Comparison of ENCODE assay signal across 11 cellular contexts in genomic region chr5:66209350-66209749, GRCh38.
A peak's percentile ranks its signal among the peaks of the same experiment; 100 is the strongest.
DNase-seq lines count a peak whose midpoint lies in the region; ATAC-seq, FAIRE-seq and TF ChIP-seq lines count a peak whose summit lies in the region.
"Had no signal": no experiment of that assay in that cellular context is flagged by ENCODE, and none has a peak within 500 bp of the region (broad histone marks: within the 10 kb centered on the region; RNA-seq: fewer than 3 reads in every experiment).

No MANE protein-coding gene starts in this region.

- H2BK120ac ChIP-seq in IMR-90 (ENCODE audit: low read depth, low read length) (no peak overlapping the region), trophoblast cell (ENCODE audit: insufficient read depth, low read length, poor library complexity) (no peak overlapping the region)

- no peak overlapping the region for H2BK15ac ChIP-seq in IMR-90 (ENCODE audit: low read depth, low read length)

- H3K4me1 ChIP-seq in IMR-90 (ENCODE audit: control insufficient read depth, insufficient read depth, low read length) (no peaks in the 10 kb centered on the region), GM12878 (ENCODE audit: control insufficient read depth, insufficient read depth, low read length) (no peaks in the 10 kb centered on the region), trophoblast cell (ENCODE audit: control insufficient read depth in 1 of 2, insufficient read depth in 2 of 2, low read length in 2 of 2) (peaks cover 4 to 14% of the 10 kb centered on the region in 2 experiments)
- H3K4me1 ChIP-seq: parathyroid adenoma had no signal

- no peak overlapping the region for H3K27ac ChIP-seq in IMR-90 (ENCODE audit: insufficient read depth, low read length)
- no peak overlapping the region for H3K27ac ChIP-seq in GM12878 (ENCODE audit: control insufficient read depth, insufficient read depth)
- H3K27ac ChIP-seq in trophoblast cell (ENCODE audit: low read depth, low read length), result no peak overlapping the region
- H3K27ac ChIP-seq: parathyroid adenoma had no signal

- POLR2A ChIA-PET in IMR-90 (lab: Charles Lee; ENCODE audit: unreplicated experiment), result no interaction called here
- POLR2A ChIA-PET in GM12878 (lab: Charles Lee), result no interaction called here

- TF ChIP-seq RAD21 in IMR-90 (IDR thresholded peaks at IDR 0.05; ENCODE audit: low read length) (no peak), GM12878 (IDR thresholded peaks at IDR 0.05; ENCODE audit: insufficient read depth, low read depth, low read length) (0 out of 2 replicates have a peak, but pooled peaks have one; percentile 36)

- no peak overlapping the region for H3K56ac ChIP-seq in IMR-90 (ENCODE audit: extremely low read depth, insufficient read depth, low read length)

- TF ChIP-seq CTCF in IMR-90 (conservative IDR thresholded peaks at IDR 0.05; ENCODE audit: low read depth, low read length) (no peak), GM12878 (IDR thresholded peaks at IDR 0.05 in 2 of 3, conservative IDR thresholded peaks at IDR 0.05 in 1 of 3; ENCODE audit: control insufficient read depth in 2 of 3, extremely low read depth in 1 of 3, insufficient read depth in 1 of 3, low read depth in 3 of 3, low read length in 3 of 3) (peak in 1 of 3 experiments; percentile 15; a peak in 1 of 6 replicates)

- H2BK5ac ChIP-seq in IMR-90 (ENCODE audit: low read depth, low read length, poor library complexity, severe bottlenecking) (no peak overlapping the region), trophoblast cell (ENCODE audit: low read depth, low read length, poor library complexity) (no peak overlapping the region)

- H2BK20ac ChIP-seq in IMR-90 (ENCODE audit: low read depth, low read length), result no peak overlapping the region

- in situ Hi-C loops in IMR-90 (cut with MboI; ENCODE audit: low sequenced_read_pairs) (no loop called here), GM12878 (cut with MboI) (no loop called here)

- no peak overlapping the region for H2AK5ac ChIP-seq in IMR-90 (ENCODE audit: low read depth, low read length)
- no peak overlapping the region for H2AK5ac ChIP-seq in trophoblast cell (ENCODE audit: low read length)

- intact Hi-C loops in IMR-90 (cut with micrococcal nuclease) (no loop called here), GM12878 (cut with micrococcal nuclease; ENCODE audit: unreplicated experiment) (no loop called here)

- no peaks in the 10 kb centered on the region for H3K36me3 ChIP-seq in IMR-90 (ENCODE audit: control insufficient read depth, insufficient read depth, low read length)
- no peaks in the 10 kb centered on the region for H3K36me3 ChIP-seq in GM12878 (ENCODE audit: control insufficient read depth in 2 of 2, insufficient read depth in 2 of 2, low read length in 1 of 2)
- H3K36me3 ChIP-seq in trophoblast cell (ENCODE audit: control insufficient read depth in 1 of 2, insufficient read depth in 2 of 2, low read length in 2 of 2), result no peaks in the 10 kb centered on the region

- H3K79me1 ChIP-seq in IMR-90 (ENCODE audit: low read depth in 1 of 2, low read length in 2 of 2), result no peaks in the 10 kb centered on the region
- H3K79me1 ChIP-seq in trophoblast cell (ENCODE audit: low read length), result no peaks in the 10 kb centered on the region

- no peak overlapping the region for H3K4me2 ChIP-seq in IMR-90 (ENCODE audit: low read depth, low read length)
- H3K4me2 ChIP-seq in GM12878 (ENCODE audit: control insufficient read depth, insufficient read depth), result no peak overlapping the region
- no peak overlapping the region for H3K4me2 ChIP-seq in trophoblast cell (ENCODE audit: low read length)

- SMC1A ChIA-PET in GM12878 (lab: Charles Lee; ENCODE audit: uncharacterized antibody, unreplicated experiment), result no interaction called here

- H2BK12ac ChIP-seq in trophoblast cell (ENCODE audit: low read length), result no peak overlapping the region

- H3K4ac ChIP-seq in IMR-90 (ENCODE audit: low read depth, low read length) (no peak overlapping the region), trophoblast cell (ENCODE audit: low read depth, low read length) (no peak overlapping the region)

- ATAC-seq in IMR-90 (ENCODE audit: low read depth) (no peak; the same call in 1 of the 2 replicates), GM12878 (no peak), GM18511 (IDR thresholded peaks at IDR 0.05; ENCODE audit: unreplicated experiment) (no peak)

- H3K9me1 ChIP-seq in IMR-90 (ENCODE audit: insufficient read depth, low read length), result no peaks in the 10 kb centered on the region

- no peak for FAIRE-seq in GM12878 (lab: Jason Lieb, UNC)
- FAIRE-seq: G401.6 had no signal

- H3K14ac ChIP-seq in IMR-90 (replicated peaks; ENCODE audit: low read depth, low read length), result no peak overlapping the region
- no peak overlapping the region for H3K14ac ChIP-seq in trophoblast cell (ENCODE audit: low read length)

- no peak overlapping the region for H3K18ac ChIP-seq in IMR-90 (ENCODE audit: low read depth, low read length)
- H3K18ac ChIP-seq in trophoblast cell (ENCODE audit: low read length), result no peak overlapping the region

- H3K79me2 ChIP-seq in GM12878 (ENCODE audit: control insufficient read depth, insufficient read depth, low read length) (no peaks in the 10 kb centered on the region), trophoblast cell (ENCODE audit: control insufficient read depth, insufficient read depth, low read length, poor library complexity) (no peaks in the 10 kb centered on the region)
- H3K79me2 ChIP-seq: parathyroid adenoma had no signal

- H2AK9ac ChIP-seq in IMR-90 (replicated peaks; ENCODE audit: low read depth, low read length, poor library complexity), result no peak overlapping the region

- H3K4me3 ChIP-seq in IMR-90 (ENCODE audit: insufficient read depth, low read depth, low read length) (no peak overlapping the region), GM12878 (no peak overlapping the region), trophoblast cell (ENCODE audit: low read depth, low read length) (no peak overlapping the region)

- no peak overlapping the region for H4K5ac ChIP-seq in IMR-90 (ENCODE audit: low read depth, low read length)

- no CpG with 5 or more reads among the region's 4 CpGs for WGBS in IMR-90 (ENCODE audit: extremely low coverage in 2 of 2, insufficient read length in 1 of 2), 2 experiments
- WGBS in GM12878 (ENCODE audit: insufficient coverage, insufficient replicate concordance, low lambda C conversion rate, missing lambda C conversion rate), result 74% methylated on average over 4 of the region's 4 CpGs
- WGBS in trophoblast cell (ENCODE audit: extremely low coverage, insufficient coverage, insufficient read length), result no CpG with 5 or more reads among the region's 4 CpGs

- H2AFZ ChIP-seq in IMR-90 (replicated peaks; ENCODE audit: low read length, poor library complexity) (no peak overlapping the region), GM12878 (ENCODE audit: control insufficient read depth, low read depth, low read length) (no peak overlapping the region), trophoblast cell (ENCODE audit: insufficient read depth, low read length, poor library complexity) (no peak overlapping the region)
- H2AFZ ChIP-seq: parathyroid adenoma had no signal

- dilution Hi-C loops in IMR-90 (cut with HindIII; ENCODE audit: low sequenced_read_pairs, unreplicated experiment), result no loop called here

- H3K23ac ChIP-seq in IMR-90 (ENCODE audit: low read depth, low read length) (0 out of 2 replicates have a peak overlapping the region, but pooled peaks have one; percentile 6), trophoblast cell (ENCODE audit: low read length) (no peak overlapping the region)

- H4K8ac ChIP-seq in IMR-90 (ENCODE audit: low read depth in 2 of 2, low read length in 2 of 2) (no peak overlapping the region), trophoblast cell (ENCODE audit: low read depth, low read length) (no peak overlapping the region)

- no TSS peak for BruUV-seq in IMR-90 (replicated peaks; lab: Mats Ljungman, UMichigan)
- BruUV-seq in GM12878 (replicated peaks; lab: Mats Ljungman, UMichigan), result no TSS peak

- RAD21 ChIA-PET in GM12878 (lab: Charles Lee; ENCODE audit: unreplicated experiment), result no interaction called here

- H4K20me1 ChIP-seq in IMR-90 (ENCODE audit: insufficient read depth, low read length) (no peaks in the 10 kb centered on the region), GM12878 (ENCODE audit: control insufficient read depth, insufficient read depth) (no peaks in the 10 kb centered on the region)

- DNase-seq in EL, result peak; percentile 82
- no peak for DNase-seq in IMR-90
- no peak for DNase-seq in GM12878 (ENCODE audit: low read depth, low spot score)
- peak; percentile 99 to 100 for DNase-seq in trophoblast cell
- DNase-seq in DMS153 treated with DMSO at 0.1 percent for 48 hours (lab: John Stamatoyannopoulos, UW; ENCODE audit: unreplicated experiment), result no peak
- no peak for DNase-seq in stimulated activated CD4-positive, alpha-beta T cell treated with anti-CD3 and anti-CD28 coated beads, Interleukin-1b, Interleukin-23, amount 100 ng/mL, for 48 hours
- DNase-seq in hippocampal formation (lab: John Stamatoyannopoulos, UW), result no peak
- DNase-seq: activated CD8-positive, alpha-beta memory T cell treated with anti-CD3 and anti-CD28 coated beads, Interleukin-2, amount 50 U/mL, for 48 hours had no signal

- no peak for TF ChIP-seq EP300 in GM12878 (IDR thresholded peaks at IDR 0.05; ENCODE audit: borderline replicate concordance in 1 of 2, control insufficient read depth in 1 of 2, low read depth in 2 of 2, low read length in 2 of 2)

- TF ChIP-seq POLR2A in IMR-90 (IDR thresholded peaks at IDR 0.05; ENCODE audit: low read depth, low read length) (no peak), GM12878 (IDR thresholded peaks at IDR 0.05; ENCODE audit: low read depth, low read length) (no peak)

- no peak overlapping the region for H4K12ac ChIP-seq in trophoblast cell (ENCODE audit: low read depth, low read length)

- H4K91ac ChIP-seq in IMR-90 (ENCODE audit: insufficient read depth, low read depth, low read length) (no peak overlapping the region), trophoblast cell (ENCODE audit: low read depth, low read length) (no peak overlapping the region)

- peaks cover 4% of the 10 kb centered on the region for H3K27me3 ChIP-seq in IMR-90 (ENCODE audit: control insufficient read depth, insufficient read depth, low read length)
- no peaks in the 10 kb centered on the region; a peak in 1 of 4 replicates for H3K27me3 ChIP-seq in GM12878 (replicated peaks in 1 of 2; ENCODE audit: control insufficient read depth in 2 of 2, insufficient read depth in 2 of 2, low read length in 1 of 2)
- no peaks in the 10 kb centered on the region for H3K27me3 ChIP-seq in trophoblast cell (ENCODE audit: insufficient read depth, low read length)

- CTCF ChIA-PET in IMR-90 (lab: Yijun Ruan, JAX) (interaction anchor here (0.9 kb wide), 1 partner anchor 59 kb away, joined by 3 read pairs; no protein-coding TSS in a partner anchor), GM12878 (lab: Yijun Ruan, JAX) (interaction anchor here (1.0 kb wide), 2 partner anchors 38 to 448 kb away, joined by 3 to 5 read pairs; no protein-coding TSS in a partner anchor)

- H3K9me3 ChIP-seq in IMR-90 (ENCODE audit: control insufficient read depth, insufficient read depth, low read length), result no peaks in the 10 kb centered on the region
- H3K9me3 ChIP-seq in GM12878 (replicated peaks; ENCODE audit: control insufficient read depth, insufficient read depth, low read length), result no peaks in the 10 kb centered on the region
- no peaks in the 10 kb centered on the region for H3K9me3 ChIP-seq in trophoblast cell (ENCODE audit: insufficient read depth, low read depth, low read length)

- no peak overlapping the region for H3K9ac ChIP-seq in IMR-90 (ENCODE audit: low read depth, low read length)
- no peak overlapping the region for H3K9ac ChIP-seq in GM12878 (ENCODE audit: control insufficient read depth, insufficient read depth, low read length)
- no peak overlapping the region for H3K9ac ChIP-seq in trophoblast cell (ENCODE audit: low read length)
- H3K9ac ChIP-seq: parathyroid adenoma had no signal

Comparison
In these comparisons a context has a peak if more than half of its experiments do, and no peak if none do; other contexts are left out.
1. DNase-seq: peak in EL (single experiment) and trophoblast cell (2 of 2); none in IMR-90 (single experiment), GM12878 (single experiment), DMS153 treated with DMSO at 0.1 percent for 48 hours (single experiment), stimulated activated CD4-positive, alpha-beta T cell treated with anti-CD3 and anti-CD28 coated beads, Interleukin-1b, Interleukin-23, amount 100 ng/mL, for 48 hours (single experiment) and hippocampal formation (0 of 2).